ENCODE assay signal across 22 cellular contexts in genomic region chr1:18989956-18990355, GRCh38. TPM values are rescaled to one million over a fixed set of nuclear protein-coding genes. Genes with fewer than 3 reads are reported as not detected.
A peak's percentile ranks its signal among the peaks of the same experiment; 100 is the strongest.
DNase-seq lines count a peak whose midpoint lies in the region; ATAC-seq, FAIRE-seq and TF ChIP-seq lines count a peak whose summit lies in the region.
"Had no signal": no experiment of that assay in that cellular context is flagged by ENCODE, and none has a peak within 500 bp of the region (broad histone marks: within the 10 kb centered on the region; RNA-seq: fewer than 3 reads in every experiment).

No MANE protein-coding gene starts in this region.

- H3K4me1 Mint-ChIP-seq in stimulated activated effector memory CD8-positive, alpha-beta T cell treated with anti-CD3 and anti-CD28 coated beads, Interleukin-12 subunit alpha, Interleukin-12 subunit beta, amount 100 ng/mL, for 72 hours = no peaks in the 10 kb centered on the region
- no peaks in the 10 kb centered on the region for H3K4me1 Mint-ChIP-seq in CD8-positive, alpha-beta T cell (ENCODE audit: low read depth)
- H3K4me1 Mint-ChIP-seq: B cell, GM23338, IgD-negative memory B cell had no signal

- no peaks in the 10 kb centered on the region for H4K20me1 ChIP-seq in HepG2 (ENCODE audit: insufficient read depth, low read length)

- no peaks in the 10 kb centered on the region for H3K9me3 Mint-ChIP-seq in stimulated activated effector memory CD8-positive, alpha-beta T cell treated with anti-CD3 and anti-CD28 coated beads, Interleukin-12 subunit alpha, Interleukin-12 subunit beta, amount 100 ng/mL, for 72 hours
- H3K9me3 Mint-ChIP-seq in CD8-positive, alpha-beta T cell = no peaks in the 10 kb centered on the region
- H3K9me3 Mint-ChIP-seq: CD4-positive, alpha-beta T cell; GM23338 had no signal

- no peak overlapping the region for H3K14ac ChIP-seq in neuronal stem cell (ENCODE audit: low read length)

- TF ChIP-seq EP300 in HepG2 (IDR thresholded peaks at IDR 0.05; ENCODE audit: low read depth in 2 of 2, low read length in 2 of 2) = no peak
- no peak for TF ChIP-seq EP300 in HepG2 (CRISPR knock-in tag; IDR thresholded peaks at IDR 0.05; ENCODE audit: borderline replicate concordance)

- H3K36me3 ChIP-seq in HepG2 (replicated peaks in 1 of 2; ENCODE audit: control insufficient read depth in 1 of 2, insufficient read depth in 2 of 2, low read length in 2 of 2) = no peaks in the 10 kb centered on the region
- no peaks in the 10 kb centered on the region for H3K36me3 ChIP-seq in right lobe of liver
- H3K36me3 ChIP-seq in neuronal stem cell (replicated peaks in 1 of 2; ENCODE audit: control insufficient read depth in 2 of 2, insufficient read depth in 2 of 2, low read length in 2 of 2) = no peaks in the 10 kb centered on the region
- H3K36me3 ChIP-seq in CD8-positive, alpha-beta T cell (ENCODE audit: insufficient read depth, low read length) = no peaks in the 10 kb centered on the region

- H3K36me3 Mint-ChIP-seq in stimulated activated effector memory CD8-positive, alpha-beta T cell treated with anti-CD3 and anti-CD28 coated beads, Interleukin-12 subunit alpha, Interleukin-12 subunit beta, amount 100 ng/mL, for 72 hours = no peaks in the 10 kb centered on the region
- H3K36me3 Mint-ChIP-seq in CD8-positive, alpha-beta T cell = no peaks in the 10 kb centered on the region
- H3K36me3 Mint-ChIP-seq: IgD-negative memory B cell had no signal

- intact Hi-C loops in HepG2 (cut with micrococcal nuclease; ENCODE audit: unreplicated experiment) (no loop called here), right lobe of liver (cut with DNase I) (no loop called here), cardiac septum (cut with DNase I) (no loop called here)
- intact Hi-C loops in CD8-positive, alpha-beta T cell (cut with DNase I, micrococcal nuclease) = no loop called here

- H2AFZ ChIP-seq in HepG2 (ENCODE audit: low read length) (no peak overlapping the region), neuronal stem cell (ENCODE audit: low read length) (no peak overlapping the region)
- H2AFZ ChIP-seq: GM23338 had no signal

- in situ Hi-C loops in HepG2 (cut with HindIII; ENCODE audit: extremely low pct_ligation_motif_present, low pct_unique_long_range_greater_than_20kb) = no loop called here

- POLR2A ChIA-PET in HepG2 (lab: Yijun Ruan, JAX) = interaction anchor here (0.9 to 1.0 kb wide), 2 partner anchors 21 to 27 kb away, joined by 3 to 4 read pairs; no protein-coding TSS in a partner anchor
- POLR2A ChIA-PET in CD8-positive, alpha-beta T cell (lab: Charles Lee) = no interaction called here

- TF ChIP-seq POLR2A in HepG2 (IDR thresholded peaks at IDR 0.05; ENCODE audit: insufficient read depth in 1 of 2, low read depth in 2 of 2, low read length in 2 of 2) = no peak
- no peak for TF ChIP-seq POLR2A in right lobe of liver (IDR thresholded peaks at IDR 0.05)

- no peak for FAIRE-seq in HepG2 (lab: Jason Lieb, UNC)
- FAIRE-seq: GM12892, GM18507 had no signal

- no peak overlapping the region for H2BK12ac ChIP-seq in neuronal stem cell (ENCODE audit: low read length)

- no peak overlapping the region for H3K4me3 ChIP-seq in HepG2 (replicated peaks in 1 of 3; ENCODE audit: insufficient read depth in 1 of 3, low read depth in 2 of 3, low read length in 3 of 3)
- no peak overlapping the region for H3K4me3 ChIP-seq in right lobe of liver
- H3K4me3 ChIP-seq in coronary artery = no peak overlapping the region
- H3K4me3 ChIP-seq in neuronal stem cell (ENCODE audit: low read length in 2 of 2) = peak overlapping the region in 1 of 2 donors; percentile 16
- H3K4me3 ChIP-seq in CD8-positive, alpha-beta T cell (ENCODE audit: low read depth, low read length) = no peak overlapping the region
- H3K4me3 ChIP-seq: GM23338 had no signal

- no peak overlapping the region for H2BK15ac ChIP-seq in neuronal stem cell (ENCODE audit: low read length)

- H3K27ac Mint-ChIP-seq in stimulated activated effector memory CD8-positive, alpha-beta T cell treated with anti-CD3 and anti-CD28 coated beads, Interleukin-12 subunit alpha, Interleukin-12 subunit beta, amount 100 ng/mL, for 72 hours = no peak overlapping the region
- no peak overlapping the region for H3K27ac Mint-ChIP-seq in CD8-positive, alpha-beta T cell
- H3K27ac Mint-ChIP-seq: B cell; CD4-positive, alpha-beta T cell; GM23338; HFFc6; IgD-negative memory B cell had no signal

- peaks cover 56% of the 10 kb centered on the region for H3K4me1 ChIP-seq in HepG2 (ENCODE audit: insufficient read depth, low read length)
- H3K4me1 ChIP-seq in right lobe of liver = no peaks in the 10 kb centered on the region
- H3K4me1 ChIP-seq in neuronal stem cell (ENCODE audit: control insufficient read depth in 2 of 2, insufficient read depth in 1 of 2, low read depth in 1 of 2, low read length in 2 of 2) = peaks cover 0 to 1% of the 10 kb centered on the region in 2 donors
- no peaks in the 10 kb centered on the region for H3K4me1 ChIP-seq in CD8-positive, alpha-beta T cell (ENCODE audit: insufficient read depth, low read length)

- H4K91ac ChIP-seq in neuronal stem cell (ENCODE audit: low read depth, low read length, poor library complexity) = no peak overlapping the region

- no peaks in the 10 kb centered on the region for H3K27me3 Mint-ChIP-seq in CD8-positive, alpha-beta T cell (ENCODE audit: low read depth)
- H3K27me3 Mint-ChIP-seq: CD4-positive, alpha-beta T cell had no signal

- no peaks in the 10 kb centered on the region for H3K9me3 ChIP-seq in HepG2 (ENCODE audit: low read length)
- H3K9me3 ChIP-seq in right lobe of liver = no peaks in the 10 kb centered on the region
- H3K9me3 ChIP-seq in neuronal stem cell (replicated peaks in 1 of 2; ENCODE audit: control insufficient read depth in 2 of 2, insufficient read depth in 1 of 2, low read depth in 1 of 2, low read length in 2 of 2) = no peaks in the 10 kb centered on the region
- no peaks in the 10 kb centered on the region for H3K9me3 ChIP-seq in CD8-positive, alpha-beta T cell (ENCODE audit: low read length)

- H3K18ac ChIP-seq in neuronal stem cell (ENCODE audit: low read length) = peak overlapping the region; percentile 67

- H3K9ac ChIP-seq in HepG2 (ENCODE audit: insufficient read depth, low read depth, low read length) (no peak overlapping the region), neuronal stem cell (ENCODE audit: low read depth, low read length, poor library complexity) (no peak overlapping the region)

- no peak overlapping the region for H2BK5ac ChIP-seq in neuronal stem cell (ENCODE audit: low read length)

- TF ChIP-seq RAD21 in HepG2 (CRISPR knock-in tag; IDR thresholded peaks at IDR 0.05) = no peak

- no peak overlapping the region for H2AK5ac ChIP-seq in neuronal stem cell (ENCODE audit: low read depth, low read length)

- H3K27me3 ChIP-seq in HepG2 (ENCODE audit: control insufficient read depth in 1 of 2, insufficient read depth in 2 of 2, low read length in 2 of 2) = peaks cover 0 to 3% of the 10 kb centered on the region in 2 experiments; a peak in 2 of 5 replicates
- no peaks in the 10 kb centered on the region for H3K27me3 ChIP-seq in right lobe of liver
- H3K27me3 ChIP-seq in neuronal stem cell (ENCODE audit: control insufficient read depth in 3 of 3, insufficient read depth in 3 of 3, low read depth in 1 of 3, low read length in 3 of 3) = peaks cover 0 to 32% (median 0%) of the 10 kb centered on the region in 3 experiments
- no peaks in the 10 kb centered on the region for H3K27me3 ChIP-seq in CD8-positive, alpha-beta T cell (ENCODE audit: insufficient read depth, low read length)

- H3K4me2 ChIP-seq in HepG2 (ENCODE audit: low read depth, low read length) = peak overlapping the region; percentile 51; the same call in 1 of the 2 replicates
- H3K4me2 ChIP-seq in neuronal stem cell (ENCODE audit: insufficient read depth, low read length, poor library complexity, severe bottlenecking) = no peak overlapping the region
- H3K4me2 ChIP-seq: GM23338 had no signal

- H3K79me2 ChIP-seq in HepG2 (ENCODE audit: insufficient read depth, low read length) = no peaks in the 10 kb centered on the region

- no peaks in the 10 kb centered on the region for H3K79me1 ChIP-seq in neuronal stem cell (ENCODE audit: low read depth, low read length)

- no peak overlapping the region for H3K27ac ChIP-seq in HepG2 (ENCODE audit: extremely low read length, insufficient read depth, low read length)
- no peak overlapping the region for H3K27ac ChIP-seq in right lobe of liver
- H3K27ac ChIP-seq in coronary artery = no peak overlapping the region
- H3K27ac ChIP-seq in neuronal stem cell (replicated peaks; ENCODE audit: low read length) = no peak overlapping the region
- no peak overlapping the region for H3K27ac ChIP-seq in CD8-positive, alpha-beta T cell (ENCODE audit: low read depth, low read length)
- H3K27ac ChIP-seq: C4-2B, HL-60 had no signal

- CTCF ChIA-PET in HepG2 (lab: Yijun Ruan, JAX; ENCODE audit: low intra/inter-chr PET ratio, low total read pairs) = no interaction called here
- CTCF ChIA-PET in CD8-positive, alpha-beta T cell (lab: Charles Lee) = interaction anchor here (1.5 kb wide), 1 partner anchor 106 kb away, joined by 3 read pairs; no protein-coding TSS in a partner anchor

- no peak overlapping the region for H3K23ac ChIP-seq in neuronal stem cell (ENCODE audit: low read depth, low read length, poor library complexity)

- DNase-seq in HepG2 (ENCODE audit: low spot score) (no peak), right lobe of liver (no peak), coronary artery (ENCODE audit: low spot score) (peak; percentile 60), neuronal stem cell (ENCODE audit: low spot score) (no peak), iPS-NIHi11 (ENCODE audit: low spot score) (no peak), cardiac septum (ENCODE audit: low spot score) (no peak)
- DNase-seq in stimulated activated effector memory CD8-positive, alpha-beta T cell treated with anti-CD3 and anti-CD28 coated beads, Interleukin-12 subunit alpha, Interleukin-12 subunit beta, amount 100 ng/mL, for 72 hours (ENCODE audit: low spot score in 2 of 2) = no peak
- DNase-seq in CD8-positive, alpha-beta T cell = no peak
- DNase-seq: CD4-positive, alpha-beta T cell; DMS153; DMS79; GDM1; H7; HFFc6 had no signal

- no peak for ATAC-seq in HepG2
- ATAC-seq in right lobe of liver = no peak
- ATAC-seq in stimulated activated effector memory CD8-positive, alpha-beta T cell treated with anti-CD3 and anti-CD28 coated beads, Interleukin-12 subunit alpha, Interleukin-12 subunit beta, amount 100 ng/mL, for 72 hours = peak; percentile 16
- no peak for ATAC-seq in CD8-positive, alpha-beta T cell
- ATAC-seq: HCT116 had no signal

- no peak overlapping the region for H3K4me3 Mint-ChIP-seq in stimulated activated effector memory CD8-positive, alpha-beta T cell treated with anti-CD3 and anti-CD28 coated beads, Interleukin-12 subunit alpha, Interleukin-12 subunit beta, amount 100 ng/mL, for 72 hours
- H3K4me3 Mint-ChIP-seq in CD8-positive, alpha-beta T cell = no peak overlapping the region
- H3K4me3 Mint-ChIP-seq: B cell; CD4-positive, alpha-beta T cell; GM23338; HFFc6; IgD-negative memory B cell had no signal

- 39% methylated on average over 9 of the region's 9 CpGs for WGBS in HepG2 (ENCODE audit: low lambda C conversion rate)
- 74% methylated on average over 8 of the region's 9 CpGs for WGBS in right lobe of liver (ENCODE audit: insufficient coverage, low coverage, low lambda C conversion rate, missing lambda C conversion rate)
- WGBS in neuronal stem cell (ENCODE audit: extremely low coverage in 2 of 2, insufficient read length in 2 of 2, insufficient replicate concordance in 1 of 2), 2 donors = no CpG with 5 or more reads among the region's 9 CpGs

- no peak overlapping the region for H3K4ac ChIP-seq in neuronal stem cell (ENCODE audit: low read length)

- BruUV-seq in HepG2 (replicated peaks; lab: Mats Ljungman, UMichigan) = no TSS peak

- no peak for TF ChIP-seq CTCF in HepG2 (CRISPR knock-in tag; IDR thresholded peaks at IDR 0.05)
- no peak for TF ChIP-seq CTCF in right lobe of liver (IDR thresholded peaks at IDR 0.05)
- TF ChIP-seq CTCF in coronary artery (IDR thresholded peaks at IDR 0.05) = no peak
- TF ChIP-seq CTCF in CD8-positive, alpha-beta T cell (IDR thresholded peaks at IDR 0.05) = no peak

- no peak overlapping the region for H2BK120ac ChIP-seq in neuronal stem cell (ENCODE audit: low read depth, low read length)

- no peak overlapping the region for H4K8ac ChIP-seq in neuronal stem cell (ENCODE audit: low read depth, low read length)

RNA-seq across cellular contexts. Expression of gene IFFO2, which starts 33.5 kb away (rescaled TPM):
- total RNA-seq in HepG2 (2016; rRNA removed; fragmentation: Illumina TruSeq; extraction: Trizol) (16.3 and 16.7 TPM in 2 replicates), right lobe of liver (10 to 100 TPM in 2 of 6 experiments, 1 to 10 TPM in 4; 2.9 to 12.7 (median 7.2) TPM), cardiac septum (4.6 TPM)
- 1.4 and 1.9 TPM in 2 replicates for total RNA-seq in HepG2 (2016; cell fraction: cytosol; rRNA removed; fragmentation: Illumina TruSeq; extraction: Trizol; ENCODE audit: low read depth)
- 12.2 and 17.7 TPM in 2 replicates for total RNA-seq in HepG2 (2016; cell fraction: insoluble cytoplasmic fraction; rRNA removed; fragmentation: Illumina TruSeq; extraction: Trizol)
- total RNA-seq in HepG2 (2016; cell fraction: membrane; rRNA removed; fragmentation: Illumina TruSeq; extraction: Trizol) = 3.8 and 4.9 TPM in 2 replicates
- 10.0 and 11.1 TPM in 2 replicates for total RNA-seq in HepG2 (2016; cell fraction: nucleus; rRNA removed; fragmentation: Illumina TruSeq; extraction: Trizol)
- polyA plus RNA-seq in HepG2 (2011; rRNA removed) = 6.9 and 7.3 TPM in 2 replicates
- 8.4 and 12.3 TPM in 2 replicates for polyA plus RNA-seq in HepG2 (2011; cell fraction: cytosol; rRNA removed)
- polyA plus RNA-seq in HepG2 (2011; cell fraction: nucleus; rRNA removed) = 21.1 and 21.8 TPM in 2 replicates
- polyA plus RNA-seq in HepG2 (2012) = 5.7 and 8.6 TPM in 2 replicates
- polyA plus RNA-seq in HepG2 (2016; cell fraction: cytosol; fragmentation: Illumina TruSeq; extraction: Trizol; ENCODE audit: low read depth) = 0.47 and 1.00 TPM in 2 replicates
- 9.4 and 11.8 TPM in 2 replicates for polyA plus RNA-seq in HepG2 (2016; cell fraction: insoluble cytoplasmic fraction; fragmentation: Illumina TruSeq; extraction: Trizol; ENCODE audit: low read depth)
- polyA plus RNA-seq in HepG2 (2016; cell fraction: membrane; fragmentation: Illumina TruSeq; extraction: Trizol; ENCODE audit: low read depth) = 1.5 and 1.6 TPM in 2 replicates
- polyA plus RNA-seq in HepG2 (2016; cell fraction: nucleus; fragmentation: Illumina TruSeq; extraction: Trizol; ENCODE audit: insufficient read depth, low read depth) = 13.9 and 14.1 TPM in 2 replicates
- 2.4 and 21.3 TPM in 2 replicates for polyA minus RNA-seq in HepG2 (2011; rRNA and poly(A)+ RNA removed; ENCODE audit: low replicate concordance)
- 10.2 and 10.5 TPM in 2 replicates for polyA minus RNA-seq in HepG2 (2011; cell fraction: cytosol; rRNA and poly(A)+ RNA removed)
- 4.0 and 6.3 TPM in 2 replicates for polyA minus RNA-seq in HepG2 (2011; cell fraction: nucleus; rRNA and poly(A)+ RNA removed)
- polyA plus RNA-seq in neuronal stem cell (2013, experiment 1 of 2) = 3.4 TPM
- 3.3 TPM for polyA plus RNA-seq in neuronal stem cell (2013, experiment 2 of 2)
- total RNA-seq in CD8-positive, alpha-beta T cell = 100 to 1,000 TPM in 1 of 2 experiments, 10 to 100 TPM in 1; 92.6 to 107 TPM
